In the genomic region with DNA sequence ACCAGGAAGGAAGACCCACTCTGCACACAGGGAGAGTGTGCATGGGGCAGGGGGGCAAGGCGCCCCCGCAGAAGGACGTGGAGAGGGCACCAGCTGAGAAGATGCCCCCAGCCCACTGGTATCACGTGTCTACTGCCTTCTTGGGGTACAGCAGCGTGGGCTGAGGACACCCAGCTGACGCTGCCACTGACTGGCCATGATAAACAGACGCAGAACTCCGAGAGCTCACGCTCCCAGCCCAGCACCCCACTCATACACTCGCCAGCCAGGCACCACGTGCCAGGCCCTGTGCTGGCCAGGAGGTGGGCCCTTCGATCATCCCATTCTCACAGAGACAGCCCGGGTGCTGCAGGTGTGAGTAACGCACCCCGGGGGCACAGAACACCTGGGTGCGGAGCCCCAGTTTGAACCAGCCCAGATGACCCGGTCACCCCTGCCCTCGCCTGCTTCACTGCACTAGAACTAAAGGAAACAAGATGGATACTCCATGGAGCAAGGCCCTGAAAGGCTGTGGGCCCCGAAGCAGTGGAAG, we compare ENCODE assay signal across 1 cellular context.
TF ChIP-seq lines count a peak whose summit lies in the region.

No MANE protein-coding gene starts in this region.

TF ChIP-seq in GM23338, 12 proteins besides CTCF, POLR2A, EP300 and RAD21 (continued from another document):
- TF ChIP-seq, protein P1, sequence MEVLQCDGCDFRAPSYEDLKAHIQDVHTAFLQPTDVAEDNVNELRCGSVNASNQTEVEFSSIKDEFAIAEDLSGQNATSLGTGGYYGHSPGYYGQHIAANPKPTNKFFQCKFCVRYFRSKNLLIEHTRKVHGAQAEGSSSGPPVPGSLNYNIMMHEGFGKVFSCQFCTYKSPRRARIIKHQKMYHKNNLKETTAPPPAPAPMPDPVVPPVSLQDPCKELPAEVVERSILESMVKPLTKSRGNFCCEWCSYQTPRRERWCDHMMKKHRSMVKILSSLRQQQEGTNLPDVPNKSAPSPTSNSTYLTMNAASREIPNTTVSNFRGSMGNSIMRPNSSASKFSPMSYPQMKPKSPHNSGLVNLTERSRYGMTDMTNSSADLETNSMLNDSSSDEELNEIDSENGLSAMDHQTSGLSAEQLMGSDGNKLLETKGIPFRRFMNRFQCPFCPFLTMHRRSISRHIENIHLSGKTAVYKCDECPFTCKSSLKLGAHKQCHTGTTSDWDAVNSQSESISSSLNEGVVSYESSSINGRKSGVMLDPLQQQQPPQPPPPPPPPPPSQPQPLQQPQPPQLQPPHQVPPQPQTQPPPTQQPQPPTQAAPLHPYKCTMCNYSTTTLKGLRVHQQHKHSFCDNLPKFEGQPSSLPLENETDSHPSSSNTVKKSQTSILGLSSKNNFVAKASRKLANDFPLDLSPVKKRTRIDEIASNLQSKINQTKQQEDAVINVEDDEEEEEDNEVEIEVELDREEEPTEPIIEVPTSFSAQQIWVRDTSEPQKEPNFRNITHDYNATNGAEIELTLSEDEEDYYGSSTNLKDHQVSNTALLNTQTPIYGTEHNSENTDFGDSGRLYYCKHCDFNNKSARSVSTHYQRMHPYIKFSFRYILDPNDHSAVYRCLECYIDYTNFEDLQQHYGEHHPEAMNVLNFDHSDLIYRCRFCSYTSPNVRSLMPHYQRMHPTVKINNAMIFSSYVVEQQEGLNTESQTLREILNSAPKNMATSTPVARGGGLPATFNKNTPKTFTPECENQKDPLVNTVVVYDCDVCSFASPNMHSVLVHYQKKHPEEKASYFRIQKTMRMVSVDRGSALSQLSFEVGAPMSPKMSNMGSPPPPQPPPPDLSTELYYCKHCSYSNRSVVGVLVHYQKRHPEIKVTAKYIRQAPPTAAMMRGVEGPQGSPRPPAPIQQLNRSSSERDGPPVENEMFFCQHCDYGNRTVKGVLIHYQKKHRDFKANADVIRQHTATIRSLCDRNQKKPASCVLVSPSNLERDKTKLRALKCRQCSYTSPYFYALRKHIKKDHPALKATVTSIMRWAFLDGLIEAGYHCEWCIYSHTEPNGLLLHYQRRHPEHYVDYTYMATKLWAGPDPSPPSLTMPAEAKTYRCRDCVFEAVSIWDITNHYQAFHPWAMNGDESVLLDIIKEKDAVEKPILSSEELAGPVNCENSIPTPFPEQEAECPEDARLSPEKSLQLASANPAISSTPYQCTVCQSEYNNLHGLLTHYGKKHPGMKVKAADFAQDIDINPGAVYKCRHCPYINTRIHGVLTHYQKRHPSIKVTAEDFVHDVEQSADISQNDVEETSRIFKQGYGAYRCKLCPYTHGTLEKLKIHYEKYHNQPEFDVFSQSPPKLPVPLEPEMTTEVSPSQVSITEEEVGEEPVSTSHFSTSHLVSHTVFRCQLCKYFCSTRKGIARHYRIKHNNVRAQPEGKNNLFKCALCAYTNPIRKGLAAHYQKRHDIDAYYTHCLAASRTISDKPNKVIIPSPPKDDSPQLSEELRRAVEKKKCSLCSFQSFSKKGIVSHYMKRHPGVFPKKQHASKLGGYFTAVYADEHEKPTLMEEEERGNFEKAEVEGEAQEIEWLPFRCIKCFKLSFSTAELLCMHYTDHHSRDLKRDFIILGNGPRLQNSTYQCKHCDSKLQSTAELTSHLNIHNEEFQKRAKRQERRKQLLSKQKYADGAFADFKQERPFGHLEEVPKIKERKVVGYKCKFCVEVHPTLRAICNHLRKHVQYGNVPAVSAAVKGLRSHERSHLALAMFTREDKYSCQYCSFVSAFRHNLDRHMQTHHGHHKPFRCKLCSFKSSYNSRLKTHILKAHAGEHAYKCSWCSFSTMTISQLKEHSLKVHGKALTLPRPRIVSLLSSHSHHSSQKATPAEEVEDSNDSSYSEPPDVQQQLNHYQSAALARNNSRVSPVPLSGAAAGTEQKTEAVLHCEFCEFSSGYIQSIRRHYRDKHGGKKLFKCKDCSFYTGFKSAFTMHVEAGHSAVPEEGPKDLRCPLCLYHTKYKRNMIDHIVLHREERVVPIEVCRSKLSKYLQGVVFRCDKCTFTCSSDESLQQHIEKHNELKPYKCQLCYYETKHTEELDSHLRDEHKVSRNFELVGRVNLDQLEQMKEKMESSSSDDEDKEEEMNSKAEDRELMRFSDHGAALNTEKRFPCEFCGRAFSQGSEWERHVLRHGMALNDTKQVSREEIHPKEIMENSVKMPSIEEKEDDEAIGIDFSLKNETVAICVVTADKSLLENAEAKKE (CRISPR knock-in tag; IDR thresholded peaks at IDR 0.05) = no peak
- no peak for TF ChIP-seq ETS1 (IDR thresholded peaks at IDR 0.05)
- no peak for TF ChIP-seq ZNF114 (CRISPR knock-in tag; IDR thresholded peaks at IDR 0.05)
- no peak for TF ChIP-seq NANOG (IDR thresholded peaks at IDR 0.05; ENCODE audit: borderline replicate concordance)
- TF ChIP-seq CREB1 (CRISPR knock-in tag; IDR thresholded peaks at IDR 0.05; ENCODE audit: low read depth) = no peak
- no peak for TF ChIP-seq EZH2phosphoT487 (IDR thresholded peaks at IDR 0.05; ENCODE audit: unreplicated experiment)
- no peak for TF ChIP-seq REST (IDR thresholded peaks at IDR 0.05; ENCODE audit: unreplicated experiment)
- no peak for TF ChIP-seq POLR2AphosphoS5 (IDR thresholded peaks at IDR 0.05; ENCODE audit: low read depth)
- TF ChIP-seq ZNF331 (CRISPR knock-in tag; IDR thresholded peaks at IDR 0.05; ENCODE audit: low read depth) = no peak
- no peak for TF ChIP-seq STAT1 (IDR thresholded peaks at IDR 0.05; ENCODE audit: unreplicated experiment)
